Comparison of ENCODE assay signal across 8 cellular contexts in the genomic region with DNA sequence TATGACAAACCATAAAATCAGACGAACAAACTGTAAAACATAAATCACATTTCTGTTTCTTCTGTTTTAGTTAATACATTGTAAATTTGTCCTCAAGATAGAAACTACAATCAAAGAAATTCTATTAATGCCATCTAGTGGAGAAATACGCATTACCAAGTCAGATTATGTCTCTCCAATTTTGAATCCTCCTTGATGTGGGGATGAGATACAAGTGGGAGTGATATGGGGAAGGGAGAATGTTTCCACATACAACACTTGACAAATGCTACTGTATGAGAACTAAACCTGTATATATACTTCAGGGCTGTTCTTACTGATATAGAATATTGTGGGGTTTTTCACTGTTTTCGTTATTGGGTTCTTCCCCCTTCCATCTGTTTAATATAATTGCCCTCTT. TPM values are rescaled to one million over a fixed set of nuclear protein-coding genes. Genes with fewer than 3 reads are reported as not detected.
DNase-seq lines count a peak whose midpoint lies in the region; TF ChIP-seq lines count a peak whose summit lies in the region.

No MANE protein-coding gene starts in this region.

- intact Hi-C loops in uterus (cut with DNase I; ENCODE audit: low total_unique reads), result no loop called here

- no peak overlapping the region for H3K4me3 ChIP-seq in OCI-LY1 (ENCODE audit: low read depth, low read length, poor library complexity, severe bottlenecking)
- no peak overlapping the region for H3K4me3 ChIP-seq in fibroblast of villous mesenchyme (ENCODE audit: low read depth, low read length)
- H3K4me3 ChIP-seq in uterus, result no peak overlapping the region

- H3K4me1 ChIP-seq in OCI-LY1 (ENCODE audit: insufficient read depth, low read length, severe bottlenecking) (peaks cover 14% of the 10 kb centered on the region), uterus (no peaks in the 10 kb centered on the region)

- TF ChIP-seq CTCF in AG09319 (IDR thresholded peaks at IDR 0.05; ENCODE audit: low read depth, low read length) (peak; percentile 51), OCI-LY1 (IDR thresholded peaks at IDR 0.05; ENCODE audit: low read length) (peak; percentile 63; the same call in 1 of the 2 replicates), fibroblast of villous mesenchyme (IDR thresholded peaks at IDR 0.05; ENCODE audit: insufficient read depth, low read depth, low read length) (peak; percentile 40), uterus (IDR thresholded peaks at IDR 0.05) (peak in 3 of 4 experiments; percentile 37 to 49 (median 48))

- no peak overlapping the region for H3K9ac ChIP-seq in OCI-LY1 (ENCODE audit: low read length)

- H4K20me1 ChIP-seq in OCI-LY1 (ENCODE audit: insufficient read depth, low read length), result no peaks in the 10 kb centered on the region

- no peaks in the 10 kb centered on the region for H3K9me2 ChIP-seq in OCI-LY1 (ENCODE audit: low read depth, low read length)

- H2AFZ ChIP-seq in OCI-LY1 (ENCODE audit: low read length), result no peak overlapping the region

- DNase-seq in AG09319 (ENCODE audit: extremely low read depth, low read depth), result no peak
- peak; percentile 2 for DNase-seq in H4 (ENCODE audit: low spot score)
- peak; percentile 10 for DNase-seq in fibroblast of villous mesenchyme (ENCODE audit: low read depth)
- DNase-seq in uterus, result no peak
- no peak for DNase-seq in NCI-H226
- no peak for DNase-seq in activated naive CD4-positive, alpha-beta T cell (lab: John Stamatoyannopoulos, UW)
- DNase-seq in activated naive CD4-positive, alpha-beta T cell treated with Interleukin-2 at 50 U/mL for 16 hours, result no peak

- no peaks in the 10 kb centered on the region for H3K79me2 ChIP-seq in OCI-LY1 (ENCODE audit: insufficient read depth, low read length)

- no peaks in the 10 kb centered on the region for H3F3A ChIP-seq in OCI-LY1 (ENCODE audit: insufficient read depth, low read length)

- no peak overlapping the region for H3K4me2 ChIP-seq in OCI-LY1 (ENCODE audit: low read length)

- H3K36me3 ChIP-seq in OCI-LY1 (ENCODE audit: insufficient read depth, low read length) (no peaks in the 10 kb centered on the region), uterus (no peaks in the 10 kb centered on the region)

- H3K9me3 ChIP-seq in OCI-LY1 (ENCODE audit: low read length) (no peaks in the 10 kb centered on the region), uterus (no peaks in the 10 kb centered on the region)

- no peak for TF ChIP-seq POLR2A in uterus (IDR thresholded peaks at IDR 0.05)

- H3K27me3 ChIP-seq in OCI-LY1 (ENCODE audit: insufficient read depth, low read length) (no peaks in the 10 kb centered on the region), uterus (no peaks in the 10 kb centered on the region)

- no peak overlapping the region for H3K27ac ChIP-seq in OCI-LY1 (ENCODE audit: low read depth, low read length, poor library complexity, severe bottlenecking)
- H3K27ac ChIP-seq in uterus, result no peak overlapping the region

RNA-seq across cellular contexts. Expression of a gene that starts 2.6 kb away (rescaled TPM):
- 0.35 TPM in 1 of 2 replicates, not detected in the other for total RNA-seq in H4 (2014; rRNA removed; shearing (Covaris generic))
- total RNA-seq in fibroblast of villous mesenchyme (under 0.01 TPM in 2 replicates), uterus (10 to 100 TPM in 3 of 4 donors, 1 to 10 TPM in 1; 8.2 to 25.3 (median 10.5) TPM)

Comparison
In these comparisons a context has a peak if more than half of its experiments do, and no peak if none do; other contexts are left out.
1. DNase-seq: peak in H4 (single experiment) and fibroblast of villous mesenchyme (single experiment); none in AG09319 (single experiment), uterus (0 of 2), NCI-H226 (single experiment), activated naive CD4-positive, alpha-beta T cell (0 of 4) and activated naive CD4-positive, alpha-beta T cell treated with Interleukin-2 at 50 U/mL for 16 hours (single experiment).
2. Peak in every context shown above with its lines, with median percentiles within 50 percentile points of each other: CTCF ChIP-seq.